ENCODE assay signal across 9 cellular contexts in genomic region chr1:109762821-109763645, GRCh38. TPM values are rescaled to one million over a fixed set of nuclear protein-coding genes. Genes with fewer than 3 reads are reported as not detected.
A peak's percentile ranks its signal among the peaks of the same experiment; 100 is the strongest.
DNase-seq lines count a peak whose midpoint lies in the region; ATAC-seq and TF ChIP-seq lines count a peak whose summit lies in the region.
"Had no signal": no experiment of that assay in that cellular context is flagged by ENCODE, and none has a peak within 500 bp of the region (broad histone marks: within the 10 kb centered on the region; RNA-seq: fewer than 3 reads in every experiment).

No MANE protein-coding gene starts in this region.

- H4K8ac ChIP-seq in IMR-90 (ENCODE audit: low read depth in 2 of 2, low read length in 2 of 2), result peak overlapping the region; percentile 96

- DNase-seq in IMR-90, result peak; percentile 92
- DNase-seq in amniotic epithelial cell (ENCODE audit: low read depth), result peak; percentile 95
- peak in 2 of 3 donors; percentile 38 to 39 for DNase-seq in right lobe of liver
- DNase-seq in kidney glomerular epithelial cell (lab: John Stamatoyannopoulos, UW), result no peak
- DNase-seq in effector CD4-positive, alpha-beta T cell, result no peak
- DNase-seq in RPMI8226, result no peak
- DNase-seq: NCI-H2029 treated with DMSO at 0.1 percent for 48 hours had no signal

- H3K27me3 ChIP-seq in IMR-90 (ENCODE audit: control insufficient read depth, insufficient read depth, low read length) (no peaks in the 10 kb centered on the region), right lobe of liver (no peaks in the 10 kb centered on the region)

- intact Hi-C loops in IMR-90 (cut with micrococcal nuclease) (no loop called here), right lobe of liver (cut with DNase I) (loop anchor here in 1 of 2 donors (10.0 kb wide), 1 partner anchor 218 kb away; the partner anchor contains the start of gene GNAI3)

- in situ Hi-C loops in IMR-90 (cut with MboI; ENCODE audit: low sequenced_read_pairs), result no loop called here

- H2BK15ac ChIP-seq in IMR-90 (ENCODE audit: low read depth, low read length), result peak overlapping the region; percentile 98

- H4K91ac ChIP-seq in IMR-90 (ENCODE audit: insufficient read depth, low read depth, low read length), result peak overlapping the region; percentile 97

- H3K18ac ChIP-seq in IMR-90 (ENCODE audit: low read depth, low read length), result peak overlapping the region; percentile 96

- WGBS in IMR-90 (ENCODE audit: extremely low coverage in 2 of 2, insufficient read length in 1 of 2), 2 experiments, result 67% methylated on average over 2 of the region's 11 CpGs; no CpG with 5 or more reads in 1 of the 2 experiments
- 61% methylated on average over 9 of the region's 11 CpGs for WGBS in right lobe of liver (ENCODE audit: insufficient coverage, low coverage, low lambda C conversion rate, missing lambda C conversion rate)

- no peaks in the 10 kb centered on the region for H3K79me1 ChIP-seq in IMR-90 (ENCODE audit: low read depth in 1 of 2, low read length in 2 of 2)

- H2BK20ac ChIP-seq in IMR-90 (ENCODE audit: low read depth, low read length), result peak overlapping the region; percentile 91

- H2AK9ac ChIP-seq in IMR-90 (replicated peaks; ENCODE audit: low read depth, low read length, poor library complexity), result peak overlapping the region; percentile 48

- H3K9me1 ChIP-seq in IMR-90 (ENCODE audit: insufficient read depth, low read length), result peaks cover 20% of the 10 kb centered on the region

- H3K4me1 ChIP-seq in IMR-90 (ENCODE audit: control insufficient read depth, insufficient read depth, low read length), result peaks cover 12% of the 10 kb centered on the region
- no peaks in the 10 kb centered on the region for H3K4me1 ChIP-seq in right lobe of liver

- TF ChIP-seq POLR2A in IMR-90 (IDR thresholded peaks at IDR 0.05; ENCODE audit: low read depth, low read length), result no peak
- no peak for TF ChIP-seq POLR2A in right lobe of liver (IDR thresholded peaks at IDR 0.05)

- BruUV-seq in IMR-90 (replicated peaks; lab: Mats Ljungman, UMichigan), result no TSS peak

- H3K27ac ChIP-seq in 22Rv1 (peak overlapping the region; percentile 23; the same call in 1 of the 2 replicates), IMR-90 (ENCODE audit: insufficient read depth, low read length) (peak overlapping the region; percentile 90), right lobe of liver (no peak overlapping the region)

- no peak overlapping the region for H3K4me2 ChIP-seq in IMR-90 (ENCODE audit: low read depth, low read length)

- CTCF ChIA-PET in IMR-90 (lab: Yijun Ruan, JAX), result interaction anchor here (1.0 kb wide), 1 partner anchor 120 kb away, joined by 3 read pairs; no protein-coding TSS in a partner anchor

- H3K9ac ChIP-seq in IMR-90 (ENCODE audit: low read depth, low read length), result peak overlapping the region; percentile 38; the same call in 1 of the 2 replicates

- H3K4ac ChIP-seq in IMR-90 (ENCODE audit: low read depth, low read length), result peak overlapping the region; percentile 88

- dilution Hi-C loops in IMR-90 (cut with HindIII; ENCODE audit: low sequenced_read_pairs, unreplicated experiment), result no loop called here

- peak overlapping the region; percentile 48; the same call in 1 of the 2 replicates for H3K23ac ChIP-seq in IMR-90 (ENCODE audit: low read depth, low read length)

- H2BK120ac ChIP-seq in IMR-90 (ENCODE audit: low read depth, low read length), result peak overlapping the region; percentile 94

- H3K4me3 ChIP-seq in IMR-90 (ENCODE audit: insufficient read depth, low read depth, low read length) (no peak overlapping the region), right lobe of liver (no peak overlapping the region)

- H3K36me3 ChIP-seq in IMR-90 (ENCODE audit: control insufficient read depth, insufficient read depth, low read length) (no peaks in the 10 kb centered on the region), right lobe of liver (no peaks in the 10 kb centered on the region)

- H4K20me1 ChIP-seq in IMR-90 (ENCODE audit: insufficient read depth, low read length), result no peaks in the 10 kb centered on the region

- peak overlapping the region; percentile 94 for H3K14ac ChIP-seq in IMR-90 (replicated peaks; ENCODE audit: low read depth, low read length)

- H4K5ac ChIP-seq in IMR-90 (ENCODE audit: low read depth, low read length), result peak overlapping the region; percentile 97

- POLR2A ChIA-PET in IMR-90 (lab: Charles Lee; ENCODE audit: unreplicated experiment), result no interaction called here

- H3K9me3 ChIP-seq in IMR-90 (ENCODE audit: control insufficient read depth, insufficient read depth, low read length) (no peaks in the 10 kb centered on the region), right lobe of liver (no peaks in the 10 kb centered on the region)

- H2AFZ ChIP-seq in IMR-90 (replicated peaks; ENCODE audit: low read length, poor library complexity), result peak overlapping the region; percentile 75

- ATAC-seq in IMR-90 (ENCODE audit: low read depth), result peak; percentile 90
- ATAC-seq in right lobe of liver, result peak; percentile 27 to 43 (median 34)
- no peak for ATAC-seq in GM19463 (IDR thresholded peaks at IDR 0.05; ENCODE audit: unreplicated experiment)

- TF ChIP-seq RAD21 in IMR-90 (IDR thresholded peaks at IDR 0.05; ENCODE audit: low read length), result no peak

- H3K56ac ChIP-seq in IMR-90 (ENCODE audit: extremely low read depth, insufficient read depth, low read length), result 0 out of 2 replicates have a peak overlapping the region, but pooled peaks have one; percentile 7

- peak overlapping the region; percentile 89 for H2BK5ac ChIP-seq in IMR-90 (ENCODE audit: low read depth, low read length, poor library complexity, severe bottlenecking)

- H2AK5ac ChIP-seq in IMR-90 (ENCODE audit: low read depth, low read length), result peak overlapping the region; percentile 99

- TF ChIP-seq CTCF in 22Rv1 (IDR thresholded peaks at IDR 0.05) (no peak), IMR-90 (conservative IDR thresholded peaks at IDR 0.05; ENCODE audit: low read depth, low read length) (no peak), right lobe of liver (IDR thresholded peaks at IDR 0.05) (no peak)

TF ChIP-seq in IMR-90, 13 proteins besides CTCF, POLR2A, EP300 and RAD21:
- peak; percentile 49; the same call in 1 of the 2 replicates for TF ChIP-seq BHLHE40 (IDR thresholded peaks at IDR 0.05; ENCODE audit: low read depth, low read length)
- no peak for TF ChIP-seq RFX5 (IDR thresholded peaks at IDR 0.05; ENCODE audit: low read depth, low read length)
- no peak; the same call in 1 of the 2 replicates for TF ChIP-seq MAZ (IDR thresholded peaks at IDR 0.05; ENCODE audit: borderline replicate concordance, low read depth, low read length)
- TF ChIP-seq CEBPB (IDR thresholded peaks at IDR 0.05; ENCODE audit: low read depth, low read length), result peak; percentile 52; the same call in 1 of the 2 replicates
- TF ChIP-seq MXI1 (IDR thresholded peaks at IDR 0.05; ENCODE audit: borderline replicate concordance, low read depth, low read length), result no peak
- no peak for TF ChIP-seq SMC3 (IDR thresholded peaks at IDR 0.05; ENCODE audit: low read depth, low read length)
- peak; percentile 30; the same call in 1 of the 2 replicates for TF ChIP-seq NFE2L2 (IDR thresholded peaks at IDR 0.05; ENCODE audit: low read depth, low read length)
- peak; percentile 96 for TF ChIP-seq FOS (IDR thresholded peaks at IDR 0.05; ENCODE audit: low read depth, low read length)
- TF ChIP-seq MAFK (IDR thresholded peaks at IDR 0.05; ENCODE audit: low read depth, low read length), result no peak
- no peak for TF ChIP-seq RCOR1 (IDR thresholded peaks at IDR 0.05; ENCODE audit: insufficient replicate concordance, low read length)
- no peak for TF ChIP-seq USF2 (IDR thresholded peaks at IDR 0.05; ENCODE audit: low read depth, low read length)
- TF ChIP-seq ELK1 (IDR thresholded peaks at IDR 0.05; ENCODE audit: borderline replicate concordance, low read depth, low read length), result no peak

RNA-seq across cellular contexts. Expression of gene EPS8L3, which starts 0.7 kb away (rescaled TPM):
- not detected in 2 replicates for total RNA-seq in IMR-90 (2012; rRNA removed)
- not detected in 2 replicates for polyA plus RNA-seq in IMR-90 (2012; rRNA removed)
- polyA plus RNA-seq in IMR-90 (2012; cell fraction: cytosol; rRNA removed), result 0.11 TPM in 1 of 2 replicates, not detected in the other
- not detected in 2 replicates for polyA plus RNA-seq in IMR-90 (2012; cell fraction: nucleus; rRNA removed; ENCODE audit: low replicate concordance)
- total RNA-seq in right lobe of liver, result 1 to 10 TPM in 3 of 6 experiments, not detected in 3; 3.2 to 4.7 (median 3.3) TPM

RNA-seq across cellular contexts. Expression of gene GSTM3, which starts 22.2 kb away (rescaled TPM):
- total RNA-seq in IMR-90 (2012; rRNA removed) (101 and 131 TPM in 2 replicates), right lobe of liver (10 to 100 TPM in 3 of 6 experiments, 1 to 10 TPM in 3; 1.2 to 19.2 (median 10.6) TPM)
- 97.4 and 102 TPM in 2 replicates for polyA plus RNA-seq in IMR-90 (2012; rRNA removed)
- polyA plus RNA-seq in IMR-90 (2012; cell fraction: cytosol; rRNA removed), result 69.1 and 108 TPM in 2 replicates
- polyA plus RNA-seq in IMR-90 (2012; cell fraction: nucleus; rRNA removed; ENCODE audit: low replicate concordance), result 19.5 and 60.7 TPM in 2 replicates

RNA-seq across cellular contexts. Expression of gene GSTM5, which starts 51.0 kb away (rescaled TPM):
- total RNA-seq in IMR-90 (2012; rRNA removed), result 0.28 and 0.36 TPM in 2 replicates
- polyA plus RNA-seq in IMR-90 (2012; rRNA removed), result 1.2 TPM in 2 replicates
- 0.36 and 0.85 TPM in 2 replicates for polyA plus RNA-seq in IMR-90 (2012; cell fraction: cytosol; rRNA removed)
- polyA plus RNA-seq in IMR-90 (2012; cell fraction: nucleus; rRNA removed; ENCODE audit: low replicate concordance), result 0.50 and 2.1 TPM in 2 replicates
- total RNA-seq in right lobe of liver, result under 1 TPM in 5 of 6 experiments, not detected in 1; 0.19 to 0.54 (median 0.31) TPM

Comparison
In these comparisons a context has a peak if more than half of its experiments do, and no peak if none do; other contexts are left out.
1. H3K27ac ChIP-seq: peak in 22Rv1 (single experiment) and IMR-90 (single experiment); none in right lobe of liver (0 of 3).
2. DNase-seq: peak in IMR-90 (single experiment), amniotic epithelial cell (single experiment) and right lobe of liver (2 of 3); none in kidney glomerular epithelial cell (single experiment), effector CD4-positive, alpha-beta T cell (single experiment) and RPMI8226 (single experiment).